30 cellular contexts compared by ENCODE assay signal in the genomic region with DNA sequence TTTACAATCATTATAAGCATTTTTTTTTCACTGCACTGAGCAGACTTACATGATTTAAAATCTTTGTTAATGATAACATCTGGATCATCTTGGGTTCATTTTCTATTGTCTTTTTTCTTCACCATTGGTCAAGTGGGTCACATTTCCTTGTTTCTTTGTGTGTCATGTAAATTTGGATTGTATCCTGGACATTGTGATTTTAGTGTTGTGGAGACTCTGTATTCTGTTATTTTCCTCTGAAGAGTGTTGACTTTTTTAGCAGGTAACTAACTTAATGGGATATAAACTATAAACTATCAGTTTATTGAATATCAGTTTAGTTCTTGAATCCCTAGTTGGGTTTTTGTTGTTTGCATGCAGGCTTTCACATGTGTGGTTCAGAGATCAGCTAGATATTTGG. TPM values are rescaled to one million over a fixed set of nuclear protein-coding genes. Genes with fewer than 3 reads are reported as not detected.
"Had no signal": no experiment of that assay in that cellular context is flagged by ENCODE, and none has a peak within 500 bp of the region (broad histone marks: within the 10 kb centered on the region; RNA-seq: fewer than 3 reads in every experiment).

No MANE protein-coding gene starts in this region.

- H3K4me3 ChIP-seq: stomach, suprapubic skin, testis, thoracic aorta, thyroid gland, tibial artery, tibial nerve, transverse colon, upper lobe of left lung, upper lobe of right lung, uterus, vagina had no signal

- DNase-seq: stimulated activated CD4-positive, alpha-beta T cell treated with anti-CD3 and anti-CD28 coated beads, Interleukin-2, amount 100 ng/mL, for 48 hours; stimulated activated CD4-positive, alpha-beta T cell treated with anti-CD3 and anti-CD28 coated beads, Interleukin-4, amount 100 ng/mL, for 1 hour; stimulated activated CD4-positive, alpha-beta T cell treated with anti-CD3 and anti-CD28 coated beads, Interleukin-4, amount 100 ng/mL, for 24 hours; stimulated activated CD4-positive, alpha-beta T cell treated with anti-CD3 and anti-CD28 coated beads, Interleukin-4, amount 100 ng/mL, for 4 hours; stimulated activated CD8-positive, alpha-beta memory T cell treated with anti-CD3 and anti-CD28 coated beads, Interleukin-4, amount 100 ng/mL, for 48 hours; stimulated activated naive B cell treated with anti-CD40 and anti-IgM and Interleukin-4, amounts not matched to agents 10 μg/mL and 1 μg/mL and 100 μg/mL, for 72 hours; stimulated activated naive CD4-positive, alpha-beta T cell; stimulated activated naive CD4-positive, alpha-beta T cell treated with Interleukin-2 at 50 U/mL for 16 hours; stimulated activated naive CD8-positive, alpha-beta T cell treated with anti-CD3 and anti-CD28 coated beads, Interleukin-15, amount 100 ng/mL, for 72 hours; stimulated activated naive CD8-positive, alpha-beta T cell treated with anti-CD3 and anti-CD28 coated beads, Interleukin-15, Interleukin-2, amounts not matched to agents 100 U/mL and 50 U/mL, for 24 hours; stomach; substantia nigra; testis; thyroid gland; tibial artery; transverse colon; trophoblast cell; upper lobe of left lung; upper lobe of right lung; uterus had no signal

- H3K9me3 ChIP-seq: testis, thyroid gland had no signal

- H3K9me3 Mint-ChIP-seq: type B pancreatic cell had no signal

- H3K4me1 Mint-ChIP-seq: stimulated activated effector memory CD8-positive, alpha-beta T cell treated with anti-CD3 and anti-CD28 coated beads, Interleukin-12 subunit alpha, Interleukin-12 subunit beta, amount 100 ng/mL, for 72 hours; stimulated activated naive CD8-positive, alpha-beta T cell treated with anti-CD3 and anti-CD28 coated beads, Interleukin-15, amount 100 ng/mL, for 72 hours had no signal

- H3K27ac Mint-ChIP-seq: stimulated activated effector memory CD8-positive, alpha-beta T cell treated with anti-CD3 and anti-CD28 coated beads, Interleukin-12 subunit alpha, Interleukin-12 subunit beta, amount 100 ng/mL, for 72 hours; stimulated activated memory B cell treated with anti-CD40 and anti-IgM and Interleukin-4, amounts not matched to agents 10 μg/mL and 1 μg/mL and 100 μg/mL, for 72 hours; stimulated activated naive B cell treated with anti-CD40 and anti-IgM and Interleukin-4, amounts not matched to agents 10 μg/mL and 1 μg/mL and 100 μg/mL, for 72 hours; stimulated activated naive CD8-positive, alpha-beta T cell treated with anti-CD3 and anti-CD28 coated beads, Interleukin-15, amount 100 ng/mL, for 72 hours; stimulated activated naive CD8-positive, alpha-beta T cell treated with anti-CD3 and anti-CD28 coated beads, Interleukin-15, Interleukin-2, amounts not matched to agents 100 ng/mL and 50 ng/mL, for 24 hours; type B pancreatic cell had no signal

- H3K4me3 Mint-ChIP-seq: stimulated activated effector memory CD8-positive, alpha-beta T cell treated with anti-CD3 and anti-CD28 coated beads, Interleukin-12 subunit alpha, Interleukin-12 subunit beta, amount 100 ng/mL, for 72 hours; stimulated activated memory B cell treated with anti-CD40 and anti-IgM and Interleukin-4, amounts not matched to agents 10 μg/mL and 1 μg/mL and 100 μg/mL, for 72 hours; stimulated activated naive B cell treated with anti-CD40 and anti-IgM and Interleukin-4, amounts not matched to agents 10 μg/mL and 1 μg/mL and 100 μg/mL, for 72 hours; stimulated activated naive CD8-positive, alpha-beta T cell treated with anti-CD3 and anti-CD28 coated beads, Interleukin-15, amount 100 ng/mL, for 72 hours; stimulated activated naive CD8-positive, alpha-beta T cell treated with anti-CD3 and anti-CD28 coated beads, Interleukin-15, Interleukin-2, amounts not matched to agents 100 ng/mL and 50 ng/mL, for 24 hours; type B pancreatic cell had no signal

- H3K36me3 Mint-ChIP-seq: stimulated activated effector memory CD8-positive, alpha-beta T cell treated with anti-CD3 and anti-CD28 coated beads, Interleukin-12 subunit alpha, Interleukin-12 subunit beta, amount 100 ng/mL, for 72 hours; stimulated activated memory B cell treated with anti-CD40 and anti-IgM and Interleukin-4, amounts not matched to agents 10 μg/mL and 1 μg/mL and 100 μg/mL, for 72 hours; type B pancreatic cell had no signal

- ATAC-seq: stimulated activated effector memory CD8-positive, alpha-beta T cell treated with anti-CD3 and anti-CD28 coated beads, Interleukin-12 subunit alpha, Interleukin-12 subunit beta, amount 100 ng/mL, for 72 hours; stimulated activated memory B cell treated with anti-CD40 and anti-IgM and Interleukin-4, amounts not matched to agents 10 μg/mL and 1 μg/mL and 100 μg/mL, for 72 hours; stimulated activated naive B cell treated with anti-CD40 and anti-IgM and Interleukin-4, amounts not matched to agents 10 μg/mL and 1 μg/mL and 100 μg/mL, for 72 hours; stimulated activated naive CD8-positive, alpha-beta T cell treated with anti-CD3 and anti-CD28 coated beads, Interleukin-15, amount 100 ng/mL, for 72 hours; stimulated activated naive CD8-positive, alpha-beta T cell treated with anti-CD3 and anti-CD28 coated beads, Interleukin-15, Interleukin-2, amounts not matched to agents 100 U/mL and 50 U/mL, for 24 hours; upper lobe of right lung had no signal

- FAIRE-seq: urothelium cell line had no signal

- H3K27me3 ChIP-seq: thyroid gland, uterus, vagina had no signal

- H3K36me3 ChIP-seq: stomach, suprapubic skin, thoracic aorta, thyroid gland, tibial artery, tibial nerve, transverse colon, upper lobe of left lung, upper lobe of right lung, uterus, vagina had no signal

- H3K27ac ChIP-seq: stomach, suprapubic skin, testis, thoracic aorta, thyroid gland, tibial artery, tibial nerve, transverse colon, upper lobe of left lung, upper lobe of right lung, uterus, vagina had no signal

- H3K4me1 ChIP-seq: testis, upper lobe of right lung, uterus had no signal

RNA-seq across cellular contexts. Expression of a gene that starts 4.0 kb away (rescaled TPM):
- total RNA-seq: ureter had no signal
